Comparison of ENCODE assay signal across 1 cellular context in genomic region chr1:179058343-179059184, GRCh38.
A peak's percentile ranks its signal among the peaks of the same experiment; 100 is the strongest.
TF ChIP-seq lines count a peak whose summit lies in the region.

No MANE protein-coding gene starts in this region.

TF ChIP-seq in K562, 482 proteins besides CTCF, POLR2A, EP300 and RAD21 (continued from another document):
- TF ChIP-seq, protein P1, sequence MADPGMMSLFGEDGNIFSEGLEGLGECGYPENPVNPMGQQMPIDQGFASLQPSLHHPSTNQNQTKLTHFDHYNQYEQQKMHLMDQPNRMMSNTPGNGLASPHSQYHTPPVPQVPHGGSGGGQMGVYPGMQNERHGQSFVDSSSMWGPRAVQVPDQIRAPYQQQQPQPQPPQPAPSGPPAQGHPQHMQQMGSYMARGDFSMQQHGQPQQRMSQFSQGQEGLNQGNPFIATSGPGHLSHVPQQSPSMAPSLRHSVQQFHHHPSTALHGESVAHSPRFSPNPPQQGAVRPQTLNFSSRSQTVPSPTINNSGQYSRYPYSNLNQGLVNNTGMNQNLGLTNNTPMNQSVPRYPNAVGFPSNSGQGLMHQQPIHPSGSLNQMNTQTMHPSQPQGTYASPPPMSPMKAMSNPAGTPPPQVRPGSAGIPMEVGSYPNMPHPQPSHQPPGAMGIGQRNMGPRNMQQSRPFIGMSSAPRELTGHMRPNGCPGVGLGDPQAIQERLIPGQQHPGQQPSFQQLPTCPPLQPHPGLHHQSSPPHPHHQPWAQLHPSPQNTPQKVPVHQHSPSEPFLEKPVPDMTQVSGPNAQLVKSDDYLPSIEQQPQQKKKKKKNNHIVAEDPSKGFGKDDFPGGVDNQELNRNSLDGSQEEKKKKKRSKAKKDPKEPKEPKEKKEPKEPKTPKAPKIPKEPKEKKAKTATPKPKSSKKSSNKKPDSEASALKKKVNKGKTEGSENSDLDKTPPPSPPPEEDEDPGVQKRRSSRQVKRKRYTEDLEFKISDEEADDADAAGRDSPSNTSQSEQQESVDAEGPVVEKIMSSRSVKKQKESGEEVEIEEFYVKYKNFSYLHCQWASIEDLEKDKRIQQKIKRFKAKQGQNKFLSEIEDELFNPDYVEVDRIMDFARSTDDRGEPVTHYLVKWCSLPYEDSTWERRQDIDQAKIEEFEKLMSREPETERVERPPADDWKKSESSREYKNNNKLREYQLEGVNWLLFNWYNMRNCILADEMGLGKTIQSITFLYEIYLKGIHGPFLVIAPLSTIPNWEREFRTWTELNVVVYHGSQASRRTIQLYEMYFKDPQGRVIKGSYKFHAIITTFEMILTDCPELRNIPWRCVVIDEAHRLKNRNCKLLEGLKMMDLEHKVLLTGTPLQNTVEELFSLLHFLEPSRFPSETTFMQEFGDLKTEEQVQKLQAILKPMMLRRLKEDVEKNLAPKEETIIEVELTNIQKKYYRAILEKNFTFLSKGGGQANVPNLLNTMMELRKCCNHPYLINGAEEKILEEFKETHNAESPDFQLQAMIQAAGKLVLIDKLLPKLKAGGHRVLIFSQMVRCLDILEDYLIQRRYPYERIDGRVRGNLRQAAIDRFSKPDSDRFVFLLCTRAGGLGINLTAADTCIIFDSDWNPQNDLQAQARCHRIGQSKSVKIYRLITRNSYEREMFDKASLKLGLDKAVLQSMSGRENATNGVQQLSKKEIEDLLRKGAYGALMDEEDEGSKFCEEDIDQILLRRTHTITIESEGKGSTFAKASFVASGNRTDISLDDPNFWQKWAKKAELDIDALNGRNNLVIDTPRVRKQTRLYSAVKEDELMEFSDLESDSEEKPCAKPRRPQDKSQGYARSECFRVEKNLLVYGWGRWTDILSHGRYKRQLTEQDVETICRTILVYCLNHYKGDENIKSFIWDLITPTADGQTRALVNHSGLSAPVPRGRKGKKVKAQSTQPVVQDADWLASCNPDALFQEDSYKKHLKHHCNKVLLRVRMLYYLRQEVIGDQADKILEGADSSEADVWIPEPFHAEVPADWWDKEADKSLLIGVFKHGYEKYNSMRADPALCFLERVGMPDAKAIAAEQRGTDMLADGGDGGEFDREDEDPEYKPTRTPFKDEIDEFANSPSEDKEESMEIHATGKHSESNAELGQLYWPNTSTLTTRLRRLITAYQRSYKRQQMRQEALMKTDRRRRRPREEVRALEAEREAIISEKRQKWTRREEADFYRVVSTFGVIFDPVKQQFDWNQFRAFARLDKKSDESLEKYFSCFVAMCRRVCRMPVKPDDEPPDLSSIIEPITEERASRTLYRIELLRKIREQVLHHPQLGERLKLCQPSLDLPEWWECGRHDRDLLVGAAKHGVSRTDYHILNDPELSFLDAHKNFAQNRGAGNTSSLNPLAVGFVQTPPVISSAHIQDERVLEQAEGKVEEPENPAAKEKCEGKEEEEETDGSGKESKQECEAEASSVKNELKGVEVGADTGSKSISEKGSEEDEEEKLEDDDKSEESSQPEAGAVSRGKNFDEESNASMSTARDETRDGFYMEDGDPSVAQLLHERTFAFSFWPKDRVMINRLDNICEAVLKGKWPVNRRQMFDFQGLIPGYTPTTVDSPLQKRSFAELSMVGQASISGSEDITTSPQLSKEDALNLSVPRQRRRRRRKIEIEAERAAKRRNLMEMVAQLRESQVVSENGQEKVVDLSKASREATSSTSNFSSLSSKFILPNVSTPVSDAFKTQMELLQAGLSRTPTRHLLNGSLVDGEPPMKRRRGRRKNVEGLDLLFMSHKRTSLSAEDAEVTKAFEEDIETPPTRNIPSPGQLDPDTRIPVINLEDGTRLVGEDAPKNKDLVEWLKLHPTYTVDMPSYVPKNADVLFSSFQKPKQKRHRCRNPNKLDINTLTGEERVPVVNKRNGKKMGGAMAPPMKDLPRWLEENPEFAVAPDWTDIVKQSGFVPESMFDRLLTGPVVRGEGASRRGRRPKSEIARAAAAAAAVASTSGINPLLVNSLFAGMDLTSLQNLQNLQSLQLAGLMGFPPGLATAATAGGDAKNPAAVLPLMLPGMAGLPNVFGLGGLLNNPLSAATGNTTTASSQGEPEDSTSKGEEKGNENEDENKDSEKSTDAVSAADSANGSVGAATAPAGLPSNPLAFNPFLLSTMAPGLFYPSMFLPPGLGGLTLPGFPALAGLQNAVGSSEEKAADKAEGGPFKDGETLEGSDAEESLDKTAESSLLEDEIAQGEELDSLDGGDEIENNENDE (IDR thresholded peaks at IDR 0.05; ENCODE audit: low read depth, low read length) = no peak
- TF ChIP-seq ZKSCAN8 (CRISPR knock-in tag; IDR thresholded peaks at IDR 0.05) = 0 out of 2 replicates have a peak, but pooled peaks have one; percentile 45
